Comparison of ENCODE assay signal across 7 cellular contexts in genomic region chr11:104122008-104122635, GRCh38. TPM values are rescaled to one million over a fixed set of nuclear protein-coding genes. Genes with fewer than 3 reads are reported as not detected.
"Had no signal": no experiment of that assay in that cellular context is flagged by ENCODE, and none has a peak within 500 bp of the region (broad histone marks: within the 10 kb centered on the region; RNA-seq: fewer than 3 reads in every experiment).

No MANE protein-coding gene starts in this region.

- H3K9me3 ChIP-seq: ovary had no signal

- DNase-seq: activated naive CD4-positive, alpha-beta T cell treated with anti-CD3 and anti-CD28 coated beads, Interleukin-2, amount 50 U/mL, for 16 hours; adrenal gland; nephron progenitor cell; ovary had no signal

- H3K9me3 Mint-ChIP-seq: activated T-helper 2 cell treated with anti-CD3 and anti-CD28 coated beads, Interferon-gamma antibody, Interleukin-2, Interleukin-4, amounts not matched to agents 10 μg/mL and 5 μg/mL and 100 μg/mL, durations not matched to agents 14 hours and 24 hours and 36 hours; central memory CD8-positive, alpha-beta T cell had no signal

- H3K27me3 ChIP-seq: adrenal gland, gastroesophageal sphincter, ovary had no signal

- H3K4me3 Mint-ChIP-seq: central memory CD8-positive, alpha-beta T cell; nephron progenitor cell had no signal

- H3K27ac Mint-ChIP-seq: activated T-helper 2 cell treated with anti-CD3 and anti-CD28 coated beads, Interferon-gamma antibody, Interleukin-2, Interleukin-4, amounts not matched to agents 10 μg/mL and 5 μg/mL and 100 μg/mL, durations not matched to agents 14 hours and 24 hours and 36 hours; nephron progenitor cell had no signal

- ATAC-seq: gastroesophageal sphincter had no signal

- H3K4me1 Mint-ChIP-seq: nephron progenitor cell had no signal

- H3K27ac ChIP-seq: adrenal gland, gastroesophageal sphincter had no signal

- H3K27me3 Mint-ChIP-seq: central memory CD8-positive, alpha-beta T cell had no signal

RNA-seq across cellular contexts. Expression of gene PDGFD, which starts 41.8 kb away (rescaled TPM):
- total RNA-seq: activated T-helper 2 cell treated with anti-CD3 and anti-CD28 coated beads, Interferon-gamma antibody, Interleukin-2, Interleukin-4, amounts not matched to agents 10 μg/mL and 5 μg/mL and 100 μg/mL, durations not matched to agents 14 hours and 24 hours and 36 hours had no signal
